ENCODE assay signal across 8 cellular contexts in the genomic region with DNA sequence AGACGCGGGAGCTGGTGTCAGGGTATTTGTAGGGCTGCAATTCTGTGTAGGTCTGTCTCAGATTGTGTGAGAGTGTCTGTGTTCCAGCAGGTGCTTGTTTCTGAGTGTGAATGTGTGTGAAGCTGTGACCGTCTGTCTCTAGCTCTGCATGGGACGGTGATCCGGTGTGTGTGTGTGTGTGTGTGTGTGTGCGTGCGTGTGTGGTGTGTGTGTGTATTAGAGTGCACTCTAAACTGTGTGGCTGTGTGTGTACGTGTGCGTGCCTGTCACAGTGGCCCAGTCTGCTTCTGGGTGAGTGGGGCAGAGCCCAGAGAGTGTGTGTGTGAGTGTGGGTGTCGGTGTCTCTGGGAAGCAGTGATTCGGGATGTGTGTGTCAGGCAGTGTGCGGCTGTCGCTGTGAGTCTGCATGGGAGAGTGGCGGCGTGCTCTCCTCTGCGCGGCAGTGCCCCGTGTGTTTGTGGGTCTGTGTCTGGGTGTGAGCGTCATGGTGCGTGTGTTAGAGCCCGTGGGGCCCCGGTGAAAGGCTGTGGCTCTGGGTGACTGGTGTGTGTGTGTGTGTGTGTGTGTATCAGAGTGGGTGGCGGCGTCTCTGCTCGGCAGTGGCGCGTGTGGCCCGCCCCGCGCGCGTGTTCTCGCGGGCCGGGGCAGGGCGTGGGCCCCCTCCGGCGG. TPM values are rescaled to one million over a fixed set of nuclear protein-coding genes. Genes with fewer than 3 reads are reported as not detected.
DNase-seq lines count a peak whose midpoint lies in the region; ATAC-seq and TF ChIP-seq lines count a peak whose summit lies in the region.

No MANE protein-coding gene starts in this region.

- no peak overlapping the region for H3K27ac Mint-ChIP-seq in activated CD8-positive, alpha-beta T cell treated with anti-CD3 and anti-CD28 coated beads for 36 hours

- TF ChIP-seq CTCF in HEK293 (tag by site-specific recombination; IDR thresholded peaks at IDR 0.05) (no peak), PC-9 (conservative IDR thresholded peaks at IDR 0.05) (no peak)
- no peak for TF ChIP-seq CTCF in activated CD8-positive, alpha-beta T cell treated with anti-CD3 and anti-CD28 coated beads for 36 hours (IDR thresholded peaks at IDR 0.05)

- H3K4me2 ChIP-seq in PC-9, result no peak overlapping the region

- no peaks in the 10 kb centered on the region for H3K9me2 ChIP-seq in PC-9 (ENCODE audit: insufficient read depth)

- CTCF ChIA-PET in HEK293 (lab: Yijun Ruan, JAX) (interaction anchor here (0.7 to 1.5 kb wide), 9 partner anchors 12 to 476 kb away, joined by 3 to 6 read pairs (median 4); no protein-coding TSS in a partner anchor), PC-9 (lab: Charles Lee) (no interaction called here)
- CTCF ChIA-PET in activated CD8-positive, alpha-beta T cell treated with anti-CD3 and anti-CD28 coated beads for 36 hours (lab: Charles Lee), result interaction anchor here (0.9 to 1.2 kb wide), 4 partner anchors 11 to 478 kb away, joined by 3 read pairs; no protein-coding TSS in a partner anchor

- H3K9me3 ChIP-seq in HEK293 (ENCODE audit: control insufficient read depth, insufficient read depth, low read depth, low read length) (no peaks in the 10 kb centered on the region), PC-9 (ENCODE audit: insufficient read depth, low read depth) (no peaks in the 10 kb centered on the region)

- H3K4me3 Mint-ChIP-seq in activated CD8-positive, alpha-beta T cell treated with anti-CD3 and anti-CD28 coated beads for 36 hours, result peak overlapping the region; percentile 59

- no peaks in the 10 kb centered on the region for H3K79me2 ChIP-seq in PC-9 (ENCODE audit: low read depth)

- no peaks in the 10 kb centered on the region for H3K36me3 Mint-ChIP-seq in activated CD8-positive, alpha-beta T cell treated with anti-CD3 and anti-CD28 coated beads for 36 hours (ENCODE audit: low read depth)

- peaks cover 13% of the 10 kb centered on the region for H3K4me1 Mint-ChIP-seq in activated CD8-positive, alpha-beta T cell treated with anti-CD3 and anti-CD28 coated beads for 36 hours (ENCODE audit: low read depth)

- POLR2A ChIA-PET in HEK293 (lab: Yijun Ruan, JAX), result interaction anchor here (1.2 kb wide), 1 partner anchor 10 kb away, joined by 3 read pairs; no protein-coding TSS in a partner anchor
- POLR2A ChIA-PET in activated CD8-positive, alpha-beta T cell treated with anti-CD3 and anti-CD28 coated beads for 36 hours (lab: Charles Lee), result no interaction called here
- POLR2A ChIA-PET in PC-9 (lab: Charles Lee; ENCODE audit: unreplicated experiment), result no interaction called here

- no peaks in the 10 kb centered on the region for H4K20me1 ChIP-seq in PC-9 (ENCODE audit: insufficient read depth)

- H3K4me3 ChIP-seq in HEK293 (ENCODE audit: low read depth, low read length) (peak overlapping the region; percentile 34), PC-9 (no peak overlapping the region)

- H3K36me3 ChIP-seq in HEK293 (ENCODE audit: control insufficient read depth in 2 of 2, insufficient read depth in 1 of 2, low read length in 2 of 2), result no peaks in the 10 kb centered on the region
- H3K36me3 ChIP-seq in PC-9 (ENCODE audit: low read depth), result no peaks in the 10 kb centered on the region

- no peaks in the 10 kb centered on the region for H3K9me3 Mint-ChIP-seq in activated CD8-positive, alpha-beta T cell treated with anti-CD3 and anti-CD28 coated beads for 36 hours

- peaks cover 10% of the 10 kb centered on the region for H3K4me1 ChIP-seq in HEK293 (ENCODE audit: control insufficient read depth, insufficient read depth, low read length)
- no peaks in the 10 kb centered on the region for H3K4me1 ChIP-seq in PC-9 (replicated peaks; ENCODE audit: insufficient read depth)

- H3F3A ChIP-seq in PC-9 (ENCODE audit: insufficient read depth, low read depth), result no peaks in the 10 kb centered on the region

- DNase-seq in activated CD8-positive, alpha-beta T cell treated with anti-CD3 and anti-CD28 coated beads for 36 hours, result no peak
- no peak for DNase-seq in left cardiac atrium
- peak in 6 of 10 donors; percentile 27 to 83 (median 36) for DNase-seq in posterior cingulate gyrus
- no peak for DNase-seq in PC-9
- no peak for DNase-seq in COLO668 (lab: John Stamatoyannopoulos, UW; ENCODE audit: unreplicated experiment)

- intact Hi-C loops in activated CD8-positive, alpha-beta T cell treated with anti-CD3 and anti-CD28 coated beads for 36 hours (cut with micrococcal nuclease), result no loop called here
- intact Hi-C loops in left cardiac atrium (cut with DNase I), result loop anchor here in 1 of 2 donors (10.0 kb wide), 1 partner anchor 345 kb away; no protein-coding TSS in a partner anchor
- intact Hi-C loops in posterior cingulate gyrus (cut with DNase I), result loop anchor here (5.0 to 10.0 kb wide), 4 partner anchors 185 to 475 kb away; no protein-coding TSS in a partner anchor
- intact Hi-C loops in PC-9 (cut with micrococcal nuclease; ENCODE audit: unreplicated experiment), result no loop called here

- no peak for ATAC-seq in activated CD8-positive, alpha-beta T cell treated with anti-CD3 and anti-CD28 coated beads for 36 hours
- ATAC-seq in left cardiac atrium, result peak; percentile 29 to 32
- ATAC-seq in GM19023 (IDR thresholded peaks at IDR 0.05; ENCODE audit: unreplicated experiment), result no peak
- ATAC-seq in GM19395 (IDR thresholded peaks at IDR 0.05; ENCODE audit: unreplicated experiment), result no peak

- no peak overlapping the region for H2AFZ ChIP-seq in PC-9

- H3K27me3 Mint-ChIP-seq in activated CD8-positive, alpha-beta T cell treated with anti-CD3 and anti-CD28 coated beads for 36 hours, result peaks cover 56% of the 10 kb centered on the region

- H3K27me3 ChIP-seq in PC-9 (ENCODE audit: insufficient read depth, low read depth), result peaks cover 87% of the 10 kb centered on the region

- BruUV-seq in PC-9 (replicated peaks; lab: Mats Ljungman, UMichigan), result no TSS peak

- H3K27ac ChIP-seq in HEK293 (ENCODE audit: extremely low read depth, low read depth, low read length) (no peak overlapping the region; the same call in 1 of the 2 replicates), PC-9 (no peak overlapping the region)

TF ChIP-seq in HEK293, 187 proteins besides CTCF, POLR2A, EP300 and RAD21 (continues in another document):
- TF ChIP-seq ZNF48 (tag by site-specific recombination; IDR thresholded peaks at IDR 0.05) (no peak), KLF16 (tag by site-specific recombination; IDR thresholded peaks at IDR 0.05) (no peak), ZNF354C (tag by site-specific recombination; IDR thresholded peaks at IDR 0.05; ENCODE audit: borderline replicate concordance, low read depth) (no peak), ZNF174 (tag by site-specific recombination; IDR thresholded peaks at IDR 0.05) (no peak), WT1 (tag by site-specific recombination; IDR thresholded peaks at IDR 0.05) (no peak), GFI1B (tag by site-specific recombination; IDR thresholded peaks at IDR 0.05) (0 out of 2 replicates have a peak, but pooled peaks have one; percentile 23), ZNF501 (tag by site-specific recombination; IDR thresholded peaks at IDR 0.05) (0 out of 2 replicates have a peak, but pooled peaks have one; percentile 46), ZNF266 (tag by site-specific recombination; IDR thresholded peaks at IDR 0.05; ENCODE audit: low read depth) (no peak; the same call in 1 of the 2 replicates), ZNF629 (tag by site-specific recombination; IDR thresholded peaks at IDR 0.05) (no peak), ZNF585B (tag by site-specific recombination; IDR thresholded peaks at IDR 0.05) (no peak), PBX3 (CRISPR knock-in tag; IDR thresholded peaks at IDR 0.05) (no peak), ZNF561 (tag by site-specific recombination; IDR thresholded peaks at IDR 0.05; ENCODE audit: borderline replicate concordance) (no peak), ZNF514 (tag by site-specific recombination; IDR thresholded peaks at IDR 0.05) (no peak), ZNF366 (tag by site-specific recombination; conservative IDR thresholded peaks at IDR 0.05) (no peak), ZNF24 (tag by site-specific recombination; IDR thresholded peaks at IDR 0.05) (no peak), HOXD13 (CRISPR knock-in tag; IDR thresholded peaks at IDR 0.05; ENCODE audit: borderline replicate concordance) (no peak), ZSCAN16 (tag by site-specific recombination; IDR thresholded peaks at IDR 0.05) (no peak), BCL11A (tag by site-specific recombination; IDR thresholded peaks at IDR 0.05; ENCODE audit: low read depth) (no peak), ZNF2 (tag by site-specific recombination; IDR thresholded peaks at IDR 0.05) (peak; percentile 88), ZNF837 (tag by site-specific recombination; IDR thresholded peaks at IDR 0.05) (no peak; the same call in 1 of the 2 replicates)
- TF ChIP-seq, protein P1, sequence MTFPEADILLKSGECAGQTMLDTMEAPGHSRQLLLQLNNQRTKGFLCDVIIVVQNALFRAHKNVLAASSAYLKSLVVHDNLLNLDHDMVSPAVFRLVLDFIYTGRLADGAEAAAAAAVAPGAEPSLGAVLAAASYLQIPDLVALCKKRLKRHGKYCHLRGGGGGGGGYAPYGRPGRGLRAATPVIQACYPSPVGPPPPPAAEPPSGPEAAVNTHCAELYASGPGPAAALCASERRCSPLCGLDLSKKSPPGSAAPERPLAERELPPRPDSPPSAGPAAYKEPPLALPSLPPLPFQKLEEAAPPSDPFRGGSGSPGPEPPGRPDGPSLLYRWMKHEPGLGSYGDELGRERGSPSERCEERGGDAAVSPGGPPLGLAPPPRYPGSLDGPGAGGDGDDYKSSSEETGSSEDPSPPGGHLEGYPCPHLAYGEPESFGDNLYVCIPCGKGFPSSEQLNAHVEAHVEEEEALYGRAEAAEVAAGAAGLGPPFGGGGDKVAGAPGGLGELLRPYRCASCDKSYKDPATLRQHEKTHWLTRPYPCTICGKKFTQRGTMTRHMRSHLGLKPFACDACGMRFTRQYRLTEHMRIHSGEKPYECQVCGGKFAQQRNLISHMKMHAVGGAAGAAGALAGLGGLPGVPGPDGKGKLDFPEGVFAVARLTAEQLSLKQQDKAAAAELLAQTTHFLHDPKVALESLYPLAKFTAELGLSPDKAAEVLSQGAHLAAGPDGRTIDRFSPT (tag by site-specific recombination; IDR thresholded peaks at IDR 0.05), result peak; percentile 73

RNA-seq across cellular contexts. Expression of gene WSCD1, which starts 0.4 kb away (rescaled TPM):
- total RNA-seq in activated CD8-positive, alpha-beta T cell treated with anti-CD3 and anti-CD28 coated beads for 36 hours, result under 1 TPM in 1 of 2 experiments, not detected in 1; 0.05 TPM
- total RNA-seq in left cardiac atrium, result 10 to 100 TPM in 1 of 2 donors, 1 to 10 TPM in 1; 2.6 to 10.1 TPM
- not detected in 2 replicates for total RNA-seq in PC-9 (2021)

Comparison
In these comparisons a context has a peak if more than half of its experiments do, and no peak if none do; other contexts are left out.
1. ATAC-seq: peak in left cardiac atrium (2 of 2); none in activated CD8-positive, alpha-beta T cell treated with anti-CD3 and anti-CD28 coated beads for 36 hours (single experiment), GM19023 (single experiment) and GM19395 (single experiment).
2. DNase-seq: peak in posterior cingulate gyrus (6 of 10); none in activated CD8-positive, alpha-beta T cell treated with anti-CD3 and anti-CD28 coated beads for 36 hours (single experiment), left cardiac atrium (single experiment), PC-9 (0 of 2) and COLO668 (single experiment).